Comparison of ENCODE assay signal across 18 cellular contexts in the genomic region with DNA sequence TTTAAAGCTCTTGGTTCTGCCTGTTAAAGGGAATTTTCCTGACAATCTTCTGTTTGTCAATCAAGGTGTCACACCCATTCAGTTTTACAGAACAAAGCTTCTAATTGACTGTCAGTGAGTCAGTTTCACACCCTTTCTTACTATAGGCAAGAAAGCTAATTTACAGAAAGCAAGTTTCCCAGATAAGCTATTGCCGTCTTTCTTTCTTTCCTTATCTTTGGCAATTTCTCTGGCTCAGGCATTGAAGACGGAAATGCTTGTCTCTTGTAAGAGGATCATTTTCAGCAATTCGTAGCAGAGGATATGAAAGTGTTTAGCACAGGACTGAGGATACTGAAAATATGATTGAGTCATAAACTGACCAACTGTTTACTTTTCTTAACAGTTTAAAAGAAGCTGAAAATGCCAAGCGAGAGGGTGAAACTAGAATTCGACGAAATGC. TPM values are rescaled to one million over a fixed set of nuclear protein-coding genes. Genes with fewer than 3 reads are reported as not detected.
DNase-seq lines count a peak whose midpoint lies in the region; ATAC-seq, FAIRE-seq and TF ChIP-seq lines count a peak whose summit lies in the region.
"Had no signal": no experiment of that assay in that cellular context is flagged by ENCODE, and none has a peak within 500 bp of the region (broad histone marks: within the 10 kb centered on the region; RNA-seq: fewer than 3 reads in every experiment).

No MANE protein-coding gene starts in this region.

- H3K27ac Mint-ChIP-seq in T-helper 2 cell treated with Interferon-gamma antibody and Interleukin-4, amounts not matched to agents 5 μg/mL and 100 μg/mL, for 36 hours = no peak overlapping the region

- DNase-seq in NCI-H226 (peak; percentile 5), foreskin keratinocyte (peak; percentile 36 to 53), kidney (no peak), COLO668 (lab: John Stamatoyannopoulos, UW; ENCODE audit: unreplicated experiment) (no peak), cerebellar nuclear complex (lab: John Stamatoyannopoulos, UW) (no peak)
- no peak for DNase-seq in T-helper 2 cell treated with Interferon-gamma antibody and Interleukin-4, amounts not matched to agents 5 μg/mL and 100 μg/mL, for 36 hours (ENCODE audit: low spot score)
- DNase-seq: activated CD4-positive, alpha-beta T cell treated with anti-CD3 and anti-CD28 coated beads, Interleukin-2, amount 50 U/mL, for 4 hours; activated gamma-delta T cell treated with Interleukin-2 at 50 U/mL for 16 hours; COR-L47; heart right ventricle; NCI-H2227 treated with DMSO at 0.1 percent for 48 hours; nucleus accumbens had no signal

- no peaks in the 10 kb centered on the region for H3K27me3 Mint-ChIP-seq in T-helper 2 cell treated with Interferon-gamma antibody and Interleukin-4, amounts not matched to agents 5 μg/mL and 100 μg/mL, for 36 hours (ENCODE audit: low read depth)

- H3K4me1 ChIP-seq in foreskin keratinocyte (peaks cover 31% of the 10 kb centered on the region), kidney (ENCODE audit: control insufficient read depth in 1 of 2, insufficient read depth in 1 of 2, low read depth in 1 of 2, low read length in 2 of 2) (no peaks in the 10 kb centered on the region)

- no peak overlapping the region for H3K4me3 Mint-ChIP-seq in T-helper 2 cell treated with Interferon-gamma antibody and Interleukin-4, amounts not matched to agents 5 μg/mL and 100 μg/mL, for 36 hours

- peak; percentile 85 for ATAC-seq in GM21619 (IDR thresholded peaks at IDR 0.05; ENCODE audit: unreplicated experiment)
- ATAC-seq in foreskin keratinocyte = peak; percentile 43
- ATAC-seq: heart right ventricle had no signal

- H3K4me3 ChIP-seq in kidney (ENCODE audit: low read length in 2 of 2) = no peak overlapping the region
- H3K4me3 ChIP-seq: heart right ventricle had no signal

- no peaks in the 10 kb centered on the region for H3K27me3 ChIP-seq in foreskin keratinocyte
- H3K27me3 ChIP-seq: heart right ventricle had no signal

- no peaks in the 10 kb centered on the region for H3K36me3 Mint-ChIP-seq in T-helper 2 cell treated with Interferon-gamma antibody and Interleukin-4, amounts not matched to agents 5 μg/mL and 100 μg/mL, for 36 hours (ENCODE audit: low read depth)

- no peaks in the 10 kb centered on the region for H3K9me3 ChIP-seq in kidney (ENCODE audit: control insufficient read depth in 1 of 2, low read length in 2 of 2)
- H3K9me3 ChIP-seq: heart right ventricle had no signal

- no peak for FAIRE-seq in kidney (lab: Jason Lieb, UNC)
- FAIRE-seq: GM19239, RCC 7860 had no signal

- intact Hi-C loops in kidney (cut with DNase I) = no loop called here

- H3K27ac ChIP-seq in 22Rv1 (peak overlapping the region; percentile 59), foreskin keratinocyte (peak overlapping the region; percentile 71), kidney (ENCODE audit: low read depth in 2 of 2, low read length in 2 of 2) (no peak overlapping the region)

- no peak for TF ChIP-seq CTCF in 22Rv1 (IDR thresholded peaks at IDR 0.05)
- TF ChIP-seq CTCF in foreskin keratinocyte (conservative IDR thresholded peaks at IDR 0.05) = no peak
- TF ChIP-seq CTCF in kidney (IDR thresholded peaks at IDR 0.05; ENCODE audit: borderline replicate concordance, extremely low read depth, insufficient read depth) = no peak

- no peaks in the 10 kb centered on the region for H3K4me1 Mint-ChIP-seq in T-helper 2 cell treated with Interferon-gamma antibody and Interleukin-4, amounts not matched to agents 5 μg/mL and 100 μg/mL, for 36 hours (ENCODE audit: low read depth)

- no peaks in the 10 kb centered on the region for H3K36me3 ChIP-seq in kidney (ENCODE audit: control insufficient read depth in 1 of 2, insufficient read depth in 2 of 2, low read length in 2 of 2)
- H3K36me3 ChIP-seq: heart right ventricle had no signal

- H3K9me3 Mint-ChIP-seq in T-helper 2 cell treated with Interferon-gamma antibody and Interleukin-4, amounts not matched to agents 5 μg/mL and 100 μg/mL, for 36 hours = no peaks in the 10 kb centered on the region
- H3K9me3 Mint-ChIP-seq: brain had no signal

- no peak overlapping the region for H3K9ac ChIP-seq in kidney (ENCODE audit: low read length in 2 of 2)

RNA-seq across cellular contexts. Expression of gene SPINK5, which starts 27.0 kb away (rescaled TPM):
- 0.75 and 1.1 TPM in 2 replicates for total RNA-seq in foreskin keratinocyte
- 0.55 and 0.56 TPM in 2 replicates for polyA plus RNA-seq in foreskin keratinocyte
- total RNA-seq in kidney = 0.91 TPM
- polyA plus RNA-seq in kidney (ENCODE audit: insufficient read depth, low read depth, low replicate concordance) = 0.32 TPM
- total RNA-seq: T-helper 2 cell treated with Interferon-gamma antibody and Interleukin-4, amounts not matched to agents 100 ng/mL and 5 ng/mL, for 36 hours had no signal

Comparison
In these comparisons a context has a peak if more than half of its experiments do, and no peak if none do; other contexts are left out.
1. H3K27ac ChIP-seq: peak in 22Rv1 (single experiment) and foreskin keratinocyte (single experiment); none in kidney (0 of 2).
2. DNase-seq: peak in NCI-H226 (single experiment) and foreskin keratinocyte (2 of 2); none in kidney (single experiment), T-helper 2 cell treated with Interferon-gamma antibody and Interleukin-4, amounts not matched to agents 5 μg/mL and 100 μg/mL, for 36 hours (single experiment), COLO668 (single experiment) and cerebellar nuclear complex (0 of 2).